In the genomic region with DNA sequence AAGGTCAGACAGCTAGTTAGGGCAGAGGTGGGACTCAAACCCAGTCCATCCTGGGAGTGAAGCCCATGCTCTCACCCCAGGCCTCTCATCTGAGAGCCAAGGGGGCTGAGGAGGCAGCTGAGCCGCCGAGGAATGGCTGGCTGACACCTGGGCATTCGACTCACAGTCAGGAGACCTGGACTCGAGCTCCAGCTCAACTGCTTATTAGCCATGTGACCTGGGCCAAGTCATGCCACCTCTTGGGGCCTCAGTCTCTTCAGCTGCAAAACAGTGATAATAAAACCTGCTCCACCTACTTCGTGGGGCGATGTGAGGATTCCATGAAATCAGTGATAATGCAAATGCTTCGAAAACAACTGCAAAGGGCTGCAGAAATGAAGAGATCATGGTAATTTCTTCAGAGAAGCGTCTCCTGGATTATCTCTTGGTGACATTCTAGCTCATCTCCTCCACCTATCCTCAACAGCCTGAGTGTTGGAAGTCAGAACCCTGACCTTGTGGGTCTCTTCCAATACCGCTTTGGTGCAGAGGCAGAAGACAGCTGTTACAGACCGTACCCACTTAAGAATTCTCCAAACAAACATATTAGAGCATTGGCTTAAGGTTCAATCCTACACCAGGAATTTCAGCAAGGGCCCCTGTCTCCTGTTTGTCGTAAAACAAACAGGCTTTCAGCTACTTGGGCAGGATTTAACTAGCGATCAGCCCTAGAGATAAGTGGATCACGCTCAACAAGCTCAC, we compare ENCODE assay signal across 1 cellular context.
TF ChIP-seq lines count a peak whose summit lies in the region.

No MANE protein-coding gene starts in this region.

TF ChIP-seq in K562, 482 proteins besides CTCF, POLR2A, EP300 and RAD21 (continued from another document and continues in another):
- TF ChIP-seq, protein P1, sequence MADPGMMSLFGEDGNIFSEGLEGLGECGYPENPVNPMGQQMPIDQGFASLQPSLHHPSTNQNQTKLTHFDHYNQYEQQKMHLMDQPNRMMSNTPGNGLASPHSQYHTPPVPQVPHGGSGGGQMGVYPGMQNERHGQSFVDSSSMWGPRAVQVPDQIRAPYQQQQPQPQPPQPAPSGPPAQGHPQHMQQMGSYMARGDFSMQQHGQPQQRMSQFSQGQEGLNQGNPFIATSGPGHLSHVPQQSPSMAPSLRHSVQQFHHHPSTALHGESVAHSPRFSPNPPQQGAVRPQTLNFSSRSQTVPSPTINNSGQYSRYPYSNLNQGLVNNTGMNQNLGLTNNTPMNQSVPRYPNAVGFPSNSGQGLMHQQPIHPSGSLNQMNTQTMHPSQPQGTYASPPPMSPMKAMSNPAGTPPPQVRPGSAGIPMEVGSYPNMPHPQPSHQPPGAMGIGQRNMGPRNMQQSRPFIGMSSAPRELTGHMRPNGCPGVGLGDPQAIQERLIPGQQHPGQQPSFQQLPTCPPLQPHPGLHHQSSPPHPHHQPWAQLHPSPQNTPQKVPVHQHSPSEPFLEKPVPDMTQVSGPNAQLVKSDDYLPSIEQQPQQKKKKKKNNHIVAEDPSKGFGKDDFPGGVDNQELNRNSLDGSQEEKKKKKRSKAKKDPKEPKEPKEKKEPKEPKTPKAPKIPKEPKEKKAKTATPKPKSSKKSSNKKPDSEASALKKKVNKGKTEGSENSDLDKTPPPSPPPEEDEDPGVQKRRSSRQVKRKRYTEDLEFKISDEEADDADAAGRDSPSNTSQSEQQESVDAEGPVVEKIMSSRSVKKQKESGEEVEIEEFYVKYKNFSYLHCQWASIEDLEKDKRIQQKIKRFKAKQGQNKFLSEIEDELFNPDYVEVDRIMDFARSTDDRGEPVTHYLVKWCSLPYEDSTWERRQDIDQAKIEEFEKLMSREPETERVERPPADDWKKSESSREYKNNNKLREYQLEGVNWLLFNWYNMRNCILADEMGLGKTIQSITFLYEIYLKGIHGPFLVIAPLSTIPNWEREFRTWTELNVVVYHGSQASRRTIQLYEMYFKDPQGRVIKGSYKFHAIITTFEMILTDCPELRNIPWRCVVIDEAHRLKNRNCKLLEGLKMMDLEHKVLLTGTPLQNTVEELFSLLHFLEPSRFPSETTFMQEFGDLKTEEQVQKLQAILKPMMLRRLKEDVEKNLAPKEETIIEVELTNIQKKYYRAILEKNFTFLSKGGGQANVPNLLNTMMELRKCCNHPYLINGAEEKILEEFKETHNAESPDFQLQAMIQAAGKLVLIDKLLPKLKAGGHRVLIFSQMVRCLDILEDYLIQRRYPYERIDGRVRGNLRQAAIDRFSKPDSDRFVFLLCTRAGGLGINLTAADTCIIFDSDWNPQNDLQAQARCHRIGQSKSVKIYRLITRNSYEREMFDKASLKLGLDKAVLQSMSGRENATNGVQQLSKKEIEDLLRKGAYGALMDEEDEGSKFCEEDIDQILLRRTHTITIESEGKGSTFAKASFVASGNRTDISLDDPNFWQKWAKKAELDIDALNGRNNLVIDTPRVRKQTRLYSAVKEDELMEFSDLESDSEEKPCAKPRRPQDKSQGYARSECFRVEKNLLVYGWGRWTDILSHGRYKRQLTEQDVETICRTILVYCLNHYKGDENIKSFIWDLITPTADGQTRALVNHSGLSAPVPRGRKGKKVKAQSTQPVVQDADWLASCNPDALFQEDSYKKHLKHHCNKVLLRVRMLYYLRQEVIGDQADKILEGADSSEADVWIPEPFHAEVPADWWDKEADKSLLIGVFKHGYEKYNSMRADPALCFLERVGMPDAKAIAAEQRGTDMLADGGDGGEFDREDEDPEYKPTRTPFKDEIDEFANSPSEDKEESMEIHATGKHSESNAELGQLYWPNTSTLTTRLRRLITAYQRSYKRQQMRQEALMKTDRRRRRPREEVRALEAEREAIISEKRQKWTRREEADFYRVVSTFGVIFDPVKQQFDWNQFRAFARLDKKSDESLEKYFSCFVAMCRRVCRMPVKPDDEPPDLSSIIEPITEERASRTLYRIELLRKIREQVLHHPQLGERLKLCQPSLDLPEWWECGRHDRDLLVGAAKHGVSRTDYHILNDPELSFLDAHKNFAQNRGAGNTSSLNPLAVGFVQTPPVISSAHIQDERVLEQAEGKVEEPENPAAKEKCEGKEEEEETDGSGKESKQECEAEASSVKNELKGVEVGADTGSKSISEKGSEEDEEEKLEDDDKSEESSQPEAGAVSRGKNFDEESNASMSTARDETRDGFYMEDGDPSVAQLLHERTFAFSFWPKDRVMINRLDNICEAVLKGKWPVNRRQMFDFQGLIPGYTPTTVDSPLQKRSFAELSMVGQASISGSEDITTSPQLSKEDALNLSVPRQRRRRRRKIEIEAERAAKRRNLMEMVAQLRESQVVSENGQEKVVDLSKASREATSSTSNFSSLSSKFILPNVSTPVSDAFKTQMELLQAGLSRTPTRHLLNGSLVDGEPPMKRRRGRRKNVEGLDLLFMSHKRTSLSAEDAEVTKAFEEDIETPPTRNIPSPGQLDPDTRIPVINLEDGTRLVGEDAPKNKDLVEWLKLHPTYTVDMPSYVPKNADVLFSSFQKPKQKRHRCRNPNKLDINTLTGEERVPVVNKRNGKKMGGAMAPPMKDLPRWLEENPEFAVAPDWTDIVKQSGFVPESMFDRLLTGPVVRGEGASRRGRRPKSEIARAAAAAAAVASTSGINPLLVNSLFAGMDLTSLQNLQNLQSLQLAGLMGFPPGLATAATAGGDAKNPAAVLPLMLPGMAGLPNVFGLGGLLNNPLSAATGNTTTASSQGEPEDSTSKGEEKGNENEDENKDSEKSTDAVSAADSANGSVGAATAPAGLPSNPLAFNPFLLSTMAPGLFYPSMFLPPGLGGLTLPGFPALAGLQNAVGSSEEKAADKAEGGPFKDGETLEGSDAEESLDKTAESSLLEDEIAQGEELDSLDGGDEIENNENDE (IDR thresholded peaks at IDR 0.05; ENCODE audit: low read depth, low read length), result no peak
- TF ChIP-seq NR2F6 (CRISPR knock-in tag; IDR thresholded peaks at IDR 0.05), result no peak
- TF ChIP-seq, protein P2, sequence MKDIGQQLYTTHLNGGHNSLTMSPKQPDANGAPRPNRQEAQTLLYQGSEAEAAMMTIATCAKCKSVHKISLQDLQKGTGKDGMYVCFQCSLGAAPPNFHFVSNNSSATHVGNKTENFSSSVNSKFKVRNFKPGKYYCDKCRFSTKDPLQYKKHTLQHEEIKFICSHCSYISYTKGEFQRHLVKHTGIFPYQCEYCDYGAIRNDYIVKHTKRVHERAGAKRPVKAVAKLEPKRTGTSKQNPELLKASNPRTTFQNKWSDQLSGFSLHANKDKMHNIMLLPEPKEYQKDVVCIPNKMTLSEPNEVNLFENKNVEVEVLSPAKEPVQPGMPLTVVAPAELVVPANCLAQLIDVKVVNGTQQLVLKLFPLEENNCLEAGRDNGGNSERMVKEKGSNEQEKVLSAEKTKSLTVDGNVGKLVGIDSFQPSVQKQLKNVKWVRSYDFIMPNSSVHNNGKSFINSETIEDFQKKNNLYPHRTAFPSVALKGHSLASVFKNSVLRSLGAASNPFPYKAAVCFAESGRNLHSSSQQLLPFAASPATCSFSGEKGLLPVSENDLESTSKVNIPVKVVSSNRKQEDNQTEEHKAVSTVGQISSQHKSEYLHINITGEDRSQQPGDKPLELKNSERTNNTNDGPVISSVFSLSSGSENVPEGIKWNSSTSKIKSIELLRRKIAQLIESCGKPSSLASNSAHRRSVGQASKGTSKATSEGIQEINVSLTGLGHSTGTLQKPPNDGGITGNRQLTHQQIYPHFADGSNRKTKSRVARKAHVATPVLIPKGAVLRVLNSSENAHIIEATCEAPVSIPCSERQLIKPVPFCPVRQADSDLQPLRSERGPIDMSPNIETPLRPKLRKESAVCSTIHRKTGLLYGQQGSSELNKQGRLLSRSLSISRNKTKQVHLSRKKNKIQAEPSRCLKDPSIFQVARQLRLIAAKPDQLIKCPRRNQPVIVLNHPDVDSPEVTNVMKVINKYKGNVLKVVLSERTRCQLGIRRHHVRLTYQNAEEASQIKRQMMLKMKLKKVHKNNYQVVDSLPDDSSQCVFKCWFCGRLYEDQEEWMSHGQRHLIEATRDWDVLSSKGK (CRISPR knock-in tag; IDR thresholded peaks at IDR 0.05), result no peak
- no peak; the same call in 1 of the 2 replicates for TF ChIP-seq ZNF134 (CRISPR knock-in tag; conservative IDR thresholded peaks at IDR 0.05)
- TF ChIP-seq PPARD (CRISPR knock-in tag; IDR thresholded peaks at IDR 0.05), result no peak
- TF ChIP-seq CBFB (CRISPR knock-in tag; IDR thresholded peaks at IDR 0.05), result no peak
- TF ChIP-seq FOXP1 (CRISPR knock-in tag; IDR thresholded peaks at IDR 0.05), result no peak
- TF ChIP-seq PHB (CRISPR knock-in tag; IDR thresholded peaks at IDR 0.05), result no peak
- peak; percentile 89 for TF ChIP-seq SMAD4 (CRISPR knock-in tag; conservative IDR thresholded peaks at IDR 0.05)
- no peak for TF ChIP-seq IRF2 (CRISPR knock-in tag; IDR thresholded peaks at IDR 0.05)
- TF ChIP-seq, protein P3, sequence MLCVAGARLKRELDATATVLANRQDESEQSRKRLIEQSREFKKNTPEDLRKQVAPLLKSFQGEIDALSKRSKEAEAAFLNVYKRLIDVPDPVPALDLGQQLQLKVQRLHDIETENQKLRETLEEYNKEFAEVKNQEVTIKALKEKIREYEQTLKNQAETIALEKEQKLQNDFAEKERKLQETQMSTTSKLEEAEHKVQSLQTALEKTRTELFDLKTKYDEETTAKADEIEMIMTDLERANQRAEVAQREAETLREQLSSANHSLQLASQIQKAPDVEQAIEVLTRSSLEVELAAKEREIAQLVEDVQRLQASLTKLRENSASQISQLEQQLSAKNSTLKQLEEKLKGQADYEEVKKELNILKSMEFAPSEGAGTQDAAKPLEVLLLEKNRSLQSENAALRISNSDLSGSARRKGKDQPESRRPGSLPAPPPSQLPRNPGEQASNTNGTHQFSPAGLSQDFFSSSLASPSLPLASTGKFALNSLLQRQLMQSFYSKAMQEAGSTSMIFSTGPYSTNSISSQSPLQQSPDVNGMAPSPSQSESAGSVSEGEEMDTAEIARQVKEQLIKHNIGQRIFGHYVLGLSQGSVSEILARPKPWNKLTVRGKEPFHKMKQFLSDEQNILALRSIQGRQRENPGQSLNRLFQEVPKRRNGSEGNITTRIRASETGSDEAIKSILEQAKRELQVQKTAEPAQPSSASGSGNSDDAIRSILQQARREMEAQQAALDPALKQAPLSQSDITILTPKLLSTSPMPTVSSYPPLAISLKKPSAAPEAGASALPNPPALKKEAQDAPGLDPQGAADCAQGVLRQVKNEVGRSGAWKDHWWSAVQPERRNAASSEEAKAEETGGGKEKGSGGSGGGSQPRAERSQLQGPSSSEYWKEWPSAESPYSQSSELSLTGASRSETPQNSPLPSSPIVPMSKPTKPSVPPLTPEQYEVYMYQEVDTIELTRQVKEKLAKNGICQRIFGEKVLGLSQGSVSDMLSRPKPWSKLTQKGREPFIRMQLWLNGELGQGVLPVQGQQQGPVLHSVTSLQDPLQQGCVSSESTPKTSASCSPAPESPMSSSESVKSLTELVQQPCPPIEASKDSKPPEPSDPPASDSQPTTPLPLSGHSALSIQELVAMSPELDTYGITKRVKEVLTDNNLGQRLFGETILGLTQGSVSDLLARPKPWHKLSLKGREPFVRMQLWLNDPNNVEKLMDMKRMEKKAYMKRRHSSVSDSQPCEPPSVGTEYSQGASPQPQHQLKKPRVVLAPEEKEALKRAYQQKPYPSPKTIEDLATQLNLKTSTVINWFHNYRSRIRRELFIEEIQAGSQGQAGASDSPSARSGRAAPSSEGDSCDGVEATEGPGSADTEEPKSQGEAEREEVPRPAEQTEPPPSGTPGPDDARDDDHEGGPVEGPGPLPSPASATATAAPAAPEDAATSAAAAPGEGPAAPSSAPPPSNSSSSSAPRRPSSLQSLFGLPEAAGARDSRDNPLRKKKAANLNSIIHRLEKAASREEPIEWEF (CRISPR knock-in tag; IDR thresholded peaks at IDR 0.05), result no peak
- no peak for TF ChIP-seq HNRNPH1 (optimal IDR thresholded peaks at IDR 0.05; ENCODE audit: low read depth, low read length)
- TF ChIP-seq ZNF41 (CRISPR knock-in tag; conservative IDR thresholded peaks at IDR 0.05), result no peak
- peak; percentile 48 for TF ChIP-seq C11orf30 (IDR thresholded peaks at IDR 0.05; ENCODE audit: low read depth)
- TF ChIP-seq SMARCA4 (IDR thresholded peaks at IDR 0.05), result peak; percentile 87
- TF ChIP-seq, protein P4, sequence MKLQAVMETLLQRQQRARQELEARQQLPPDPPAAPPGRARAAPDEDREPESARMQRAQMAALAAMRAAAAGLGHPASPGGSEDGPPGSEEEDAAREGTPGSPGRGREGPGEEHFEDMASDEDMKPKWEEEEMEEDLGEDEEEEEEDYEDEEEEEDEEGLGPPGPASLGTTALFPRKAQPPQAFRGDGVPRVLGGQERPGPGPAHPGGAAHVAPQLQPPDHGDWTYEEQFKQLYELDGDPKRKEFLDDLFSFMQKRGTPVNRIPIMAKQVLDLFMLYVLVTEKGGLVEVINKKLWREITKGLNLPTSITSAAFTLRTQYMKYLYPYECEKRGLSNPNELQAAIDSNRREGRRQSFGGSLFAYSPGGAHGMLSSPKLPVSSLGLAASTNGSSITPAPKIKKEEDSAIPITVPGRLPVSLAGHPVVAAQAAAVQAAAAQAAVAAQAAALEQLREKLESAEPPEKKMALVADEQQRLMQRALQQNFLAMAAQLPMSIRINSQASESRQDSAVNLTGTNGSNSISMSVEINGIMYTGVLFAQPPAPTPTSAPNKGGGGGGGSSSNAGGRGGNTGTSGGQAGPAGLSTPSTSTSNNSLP (IDR thresholded peaks at IDR 0.05; ENCODE audit: borderline replicate concordance, low read depth, low read length), result no peak; the same call in 1 of the 2 replicates
- TF ChIP-seq E2F3 (CRISPR knock-in tag; IDR thresholded peaks at IDR 0.05), result no peak
- TF ChIP-seq, protein P5, sequence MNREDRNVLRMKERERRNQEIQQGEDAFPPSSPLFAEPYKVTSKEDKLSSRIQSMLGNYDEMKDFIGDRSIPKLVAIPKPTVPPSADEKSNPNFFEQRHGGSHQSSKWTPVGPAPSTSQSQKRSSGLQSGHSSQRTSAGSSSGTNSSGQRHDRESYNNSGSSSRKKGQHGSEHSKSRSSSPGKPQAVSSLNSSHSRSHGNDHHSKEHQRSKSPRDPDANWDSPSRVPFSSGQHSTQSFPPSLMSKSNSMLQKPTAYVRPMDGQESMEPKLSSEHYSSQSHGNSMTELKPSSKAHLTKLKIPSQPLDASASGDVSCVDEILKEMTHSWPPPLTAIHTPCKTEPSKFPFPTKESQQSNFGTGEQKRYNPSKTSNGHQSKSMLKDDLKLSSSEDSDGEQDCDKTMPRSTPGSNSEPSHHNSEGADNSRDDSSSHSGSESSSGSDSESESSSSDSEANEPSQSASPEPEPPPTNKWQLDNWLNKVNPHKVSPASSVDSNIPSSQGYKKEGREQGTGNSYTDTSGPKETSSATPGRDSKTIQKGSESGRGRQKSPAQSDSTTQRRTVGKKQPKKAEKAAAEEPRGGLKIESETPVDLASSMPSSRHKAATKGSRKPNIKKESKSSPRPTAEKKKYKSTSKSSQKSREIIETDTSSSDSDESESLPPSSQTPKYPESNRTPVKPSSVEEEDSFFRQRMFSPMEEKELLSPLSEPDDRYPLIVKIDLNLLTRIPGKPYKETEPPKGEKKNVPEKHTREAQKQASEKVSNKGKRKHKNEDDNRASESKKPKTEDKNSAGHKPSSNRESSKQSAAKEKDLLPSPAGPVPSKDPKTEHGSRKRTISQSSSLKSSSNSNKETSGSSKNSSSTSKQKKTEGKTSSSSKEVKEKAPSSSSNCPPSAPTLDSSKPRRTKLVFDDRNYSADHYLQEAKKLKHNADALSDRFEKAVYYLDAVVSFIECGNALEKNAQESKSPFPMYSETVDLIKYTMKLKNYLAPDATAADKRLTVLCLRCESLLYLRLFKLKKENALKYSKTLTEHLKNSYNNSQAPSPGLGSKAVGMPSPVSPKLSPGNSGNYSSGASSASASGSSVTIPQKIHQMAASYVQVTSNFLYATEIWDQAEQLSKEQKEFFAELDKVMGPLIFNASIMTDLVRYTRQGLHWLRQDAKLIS (CRISPR knock-in tag; IDR thresholded peaks at IDR 0.05), result no peak; the same call in 1 of the 2 replicates
- no peak; the same call in 1 of the 2 replicates for TF ChIP-seq ZSCAN29 (IDR thresholded peaks at IDR 0.05)
- TF ChIP-seq NRF1 (conservative IDR thresholded peaks at IDR 0.05 in 1 of 2, IDR thresholded peaks at IDR 0.05 in 1 of 2), result peak; percentile 18 to 26; a peak in 1 of 4 replicates
